ENCODE assay signal across 17 cellular contexts in genomic region chr1:2400576-2400909, GRCh38. TPM values are rescaled to one million over a fixed set of nuclear protein-coding genes. Genes with fewer than 3 reads are reported as not detected.
DNase-seq lines count a peak whose midpoint lies in the region; ATAC-seq and TF ChIP-seq lines count a peak whose summit lies in the region.
"Had no signal": no experiment of that assay in that cellular context is flagged by ENCODE, and none has a peak within 500 bp of the region (broad histone marks: within the 10 kb centered on the region; RNA-seq: fewer than 3 reads in every experiment).

No MANE protein-coding gene starts in this region.

- intact Hi-C loops in activated CD4-positive, alpha-beta T cell treated with anti-CD3 and anti-CD28 coated beads for 36 hours (cut with DNase I, micrococcal nuclease) = no loop called here
- intact Hi-C loops in stomach (cut with DNase I; ENCODE audit: low total_unique reads) (no loop called here), ovary (cut with DNase I) (no loop called here)

- no peaks in the 10 kb centered on the region for H3K9me3 ChIP-seq in stomach
- no peaks in the 10 kb centered on the region for H3K9me3 ChIP-seq in ovary

- no peak for TF ChIP-seq EP300 in stomach (IDR thresholded peaks at IDR 0.05)
- TF ChIP-seq EP300 in ovary (IDR thresholded peaks at IDR 0.05) = no peak

- H3K4me3 ChIP-seq in stomach = no peak overlapping the region
- no peak overlapping the region for H3K4me3 ChIP-seq in ovary

- TF ChIP-seq POLR2A in stomach (IDR thresholded peaks at IDR 0.05) (no peak), ovary (IDR thresholded peaks at IDR 0.05) (no peak)

- H3K9me3 Mint-ChIP-seq in activated CD4-positive, alpha-beta T cell treated with anti-CD3 and anti-CD28 coated beads for 36 hours (ENCODE audit: low read depth) = no peaks in the 10 kb centered on the region
- no peaks in the 10 kb centered on the region for H3K9me3 Mint-ChIP-seq in activated naive CD8-positive, alpha-beta T cell (ENCODE audit: low read depth)
- H3K9me3 Mint-ChIP-seq in activated naive CD8-positive, alpha-beta T cell treated with anti-CD3 and anti-CD28 coated beads for 36 hours = no peaks in the 10 kb centered on the region
- H3K9me3 Mint-ChIP-seq: CD8-positive, alpha-beta T cell; H9 had no signal

- POLR2A ChIA-PET in activated CD4-positive, alpha-beta T cell treated with anti-CD3 and anti-CD28 coated beads for 36 hours (lab: Charles Lee) = no interaction called here

- no peak for DNase-seq in activated CD4-positive, alpha-beta T cell treated with anti-CD3 and anti-CD28 coated beads for 36 hours
- DNase-seq in activated CD4-positive, alpha-beta T cell treated with anti-CD3 and anti-CD28 coated beads for 4 hours = no peak
- no peak for DNase-seq in activated naive CD8-positive, alpha-beta T cell treated with anti-CD3 and anti-CD28 coated beads for 36 hours
- DNase-seq in fibroblast of peridontal ligament (ENCODE audit: extremely low read depth) (peak; percentile 9), stomach (no peak), Ammon's horn (ENCODE audit: low spot score) (no peak), ovary (no peak)
- DNase-seq: CD8-positive, alpha-beta T cell; DMS79 treated with DMSO at 0.1 percent for 48 hours; H9; NCI-H1092; NCI-H146; NCI-H2081; NCI-H748 treated with DMSO at 0.1 percent for 48 hours; PC-3 had no signal

- peak; percentile 38 for ATAC-seq in activated CD4-positive, alpha-beta T cell treated with anti-CD3 and anti-CD28 coated beads for 36 hours
- ATAC-seq: CD8-positive, alpha-beta T cell; PC-3 had no signal

- peaks cover 58% of the 10 kb centered on the region for H3K36me3 Mint-ChIP-seq in activated CD4-positive, alpha-beta T cell treated with anti-CD3 and anti-CD28 coated beads for 36 hours (ENCODE audit: low read depth)
- peaks cover 3% of the 10 kb centered on the region for H3K36me3 Mint-ChIP-seq in activated naive CD8-positive, alpha-beta T cell
- peaks cover 19% of the 10 kb centered on the region for H3K36me3 Mint-ChIP-seq in activated naive CD8-positive, alpha-beta T cell treated with anti-CD3 and anti-CD28 coated beads for 36 hours

- H3K36me3 ChIP-seq in stomach (peaks cover 86 to 98% (median 98%) of the 10 kb centered on the region in 4 donors), ovary (no peaks in the 10 kb centered on the region)

- H3K27ac ChIP-seq in stomach = no peak overlapping the region
- no peak overlapping the region for H3K27ac ChIP-seq in ovary
- H3K27ac ChIP-seq: 22Rv1 had no signal

- CTCF ChIA-PET in activated CD4-positive, alpha-beta T cell treated with anti-CD3 and anti-CD28 coated beads for 36 hours (lab: Charles Lee) = no interaction called here

- no peak overlapping the region for H3K27ac Mint-ChIP-seq in activated CD4-positive, alpha-beta T cell treated with anti-CD3 and anti-CD28 coated beads for 36 hours
- H3K27ac Mint-ChIP-seq in activated naive CD8-positive, alpha-beta T cell = peak overlapping the region; percentile 11
- no peak overlapping the region for H3K27ac Mint-ChIP-seq in activated naive CD8-positive, alpha-beta T cell treated with anti-CD3 and anti-CD28 coated beads for 36 hours
- H3K27ac Mint-ChIP-seq: CD8-positive, alpha-beta T cell had no signal

- H3K4me3 Mint-ChIP-seq in activated CD4-positive, alpha-beta T cell treated with anti-CD3 and anti-CD28 coated beads for 36 hours = no peak overlapping the region
- H3K4me3 Mint-ChIP-seq in activated naive CD8-positive, alpha-beta T cell = no peak overlapping the region
- no peak overlapping the region for H3K4me3 Mint-ChIP-seq in activated naive CD8-positive, alpha-beta T cell treated with anti-CD3 and anti-CD28 coated beads for 36 hours
- H3K4me3 Mint-ChIP-seq: CD8-positive, alpha-beta T cell; H9 had no signal

- peaks cover 6% of the 10 kb centered on the region for H3K4me1 Mint-ChIP-seq in activated CD4-positive, alpha-beta T cell treated with anti-CD3 and anti-CD28 coated beads for 36 hours
- peaks cover 10% of the 10 kb centered on the region for H3K4me1 Mint-ChIP-seq in activated naive CD8-positive, alpha-beta T cell (ENCODE audit: low read depth)
- H3K4me1 Mint-ChIP-seq in activated naive CD8-positive, alpha-beta T cell treated with anti-CD3 and anti-CD28 coated beads for 36 hours = peaks cover 8% of the 10 kb centered on the region
- H3K4me1 Mint-ChIP-seq: H9 had no signal

- WGBS in stomach, 5 donors = 73 to 87% (median 84%) methylated on average over 10 of the region's 10 CpGs
- WGBS in ovary, 3 donors = 73 to 78% (median 75%) methylated on average over 10 of the region's 10 CpGs

- H3K27me3 Mint-ChIP-seq in activated CD4-positive, alpha-beta T cell treated with anti-CD3 and anti-CD28 coated beads for 36 hours = no peaks in the 10 kb centered on the region
- H3K27me3 Mint-ChIP-seq in activated naive CD8-positive, alpha-beta T cell = no peaks in the 10 kb centered on the region
- H3K27me3 Mint-ChIP-seq in activated naive CD8-positive, alpha-beta T cell treated with anti-CD3 and anti-CD28 coated beads for 36 hours = no peaks in the 10 kb centered on the region

- H3K4me1 ChIP-seq in stomach = peaks cover 0 to 15% (median under 1%) of the 10 kb centered on the region in 4 donors
- no peaks in the 10 kb centered on the region for H3K4me1 ChIP-seq in ovary (ENCODE audit: insufficient read depth)

- TF ChIP-seq CTCF in stomach (IDR thresholded peaks at IDR 0.05) (no peak), ovary (IDR thresholded peaks at IDR 0.05) (no peak)

- H3K27me3 ChIP-seq in stomach (no peaks in the 10 kb centered on the region), ovary (no peaks in the 10 kb centered on the region)

RNA-seq across cellular contexts. Expression of gene RER1, which starts 8.9 kb away (rescaled TPM):
- 100 to 1,000 TPM; 146 to 152 TPM for total RNA-seq in activated CD4-positive, alpha-beta T cell treated with anti-CD3 and anti-CD28 coated beads for 36 hours
- 100 to 1,000 TPM; 161 to 176 TPM for total RNA-seq in activated naive CD8-positive, alpha-beta T cell treated with anti-CD3 and anti-CD28 coated beads for 36 hours
- total RNA-seq in stomach = 10 to 100 TPM; 58.2 to 73.6 (median 69.6) TPM
- polyA plus RNA-seq in stomach = 10 to 100 TPM; 38.2 to 63.8 (median 53.3) TPM
- 100 to 1,000 TPM in 3 of 7 donors, 10 to 100 TPM in 4; 51.0 to 130 (median 99.0) TPM for total RNA-seq in ovary
- polyA plus RNA-seq in ovary = 100 to 1,000 TPM in 1 of 2 donors, 10 to 100 TPM in 1; 66.0 to 224 TPM

RNA-seq across cellular contexts. Expression of gene MORN1, which starts 9.2 kb away (rescaled TPM):
- 1 to 10 TPM; 5.1 to 6.1 TPM for total RNA-seq in activated CD4-positive, alpha-beta T cell treated with anti-CD3 and anti-CD28 coated beads for 36 hours
- 1 to 10 TPM; 6.8 to 7.8 TPM for total RNA-seq in activated naive CD8-positive, alpha-beta T cell treated with anti-CD3 and anti-CD28 coated beads for 36 hours
- 10 to 100 TPM in 3 of 5 donors, 1 to 10 TPM in 2; 3.1 to 18.1 (median 15.8) TPM for total RNA-seq in stomach
- 1 to 10 TPM; 2.6 to 5.7 (median 3.7) TPM for polyA plus RNA-seq in stomach
- total RNA-seq in ovary = 10 to 100 TPM; 15.6 to 24.2 (median 17.8) TPM
- polyA plus RNA-seq in ovary = 1 to 10 TPM; 1.7 to 8.6 TPM

RNA-seq across cellular contexts. Expression of gene PEX10, which starts 11.8 kb away (rescaled TPM):
- total RNA-seq in activated CD4-positive, alpha-beta T cell treated with anti-CD3 and anti-CD28 coated beads for 36 hours = 10 to 100 TPM; 15.1 to 17.7 TPM
- 10 to 100 TPM; 21.5 to 23.7 TPM for total RNA-seq in activated naive CD8-positive, alpha-beta T cell treated with anti-CD3 and anti-CD28 coated beads for 36 hours
- total RNA-seq in stomach = 10 to 100 TPM in 3 of 5 donors, 1 to 10 TPM in 1, under 1 TPM in 1; 0.87 to 27.2 (median 17.6) TPM
- polyA plus RNA-seq in stomach = 10 to 100 TPM; 14.8 to 16.5 (median 15.0) TPM
- 10 to 100 TPM; 14.4 to 25.9 (median 23.0) TPM for total RNA-seq in ovary
- 10 to 100 TPM; 14.5 to 19.3 TPM for polyA plus RNA-seq in ovary
